ENCODE assay signal across 13 cellular contexts in the genomic region with DNA sequence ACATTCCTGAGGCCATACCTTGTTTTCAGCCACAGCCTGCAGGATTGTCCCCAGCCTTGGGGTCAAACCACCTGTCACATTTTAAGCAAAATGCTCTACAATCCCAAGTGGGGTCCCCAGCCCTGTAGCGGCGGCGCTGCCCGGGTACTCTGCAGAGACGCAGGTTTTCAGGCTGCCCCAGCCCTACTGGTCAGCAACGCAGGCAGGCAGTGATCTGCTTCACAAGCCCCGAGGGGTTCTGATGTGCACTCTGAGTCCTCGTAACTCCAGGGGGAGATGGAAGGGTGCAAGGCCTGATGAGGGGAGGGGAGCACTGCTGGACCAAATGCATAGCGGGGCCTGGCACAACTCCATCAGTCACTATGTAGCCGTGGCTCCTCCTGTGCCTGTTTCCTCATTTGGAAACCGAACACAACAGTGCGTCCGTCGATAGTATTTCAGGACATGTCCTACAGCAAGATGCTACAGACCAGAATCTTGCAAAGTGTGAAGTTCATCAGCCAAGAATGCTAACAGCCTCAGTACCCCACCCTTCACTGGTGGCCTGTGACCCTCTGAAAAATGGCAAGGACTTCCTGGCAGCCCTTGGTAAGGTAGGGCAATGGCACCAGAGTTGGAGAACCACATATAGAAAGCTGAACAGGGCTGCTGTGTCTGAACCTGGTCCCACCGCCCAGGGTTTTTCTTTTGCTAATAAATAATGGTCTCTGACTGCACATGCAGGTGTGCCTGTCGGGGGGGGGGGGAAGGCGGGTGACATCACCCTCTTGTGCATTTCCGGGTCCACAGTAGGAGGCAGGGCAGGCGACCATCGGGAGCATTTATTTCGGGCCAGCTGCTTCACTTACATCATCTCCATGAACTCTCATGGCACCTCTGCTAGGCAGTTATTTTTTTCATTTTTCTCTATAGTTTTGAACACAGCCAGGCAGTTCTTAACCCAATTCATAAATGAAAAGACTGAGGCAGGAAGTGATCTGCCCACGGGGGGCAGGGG. TPM values are rescaled to one million over a fixed set of nuclear protein-coding genes. Genes with fewer than 3 reads are reported as not detected.
A peak's percentile ranks its signal among the peaks of the same experiment; 100 is the strongest.
DNase-seq lines count a peak whose midpoint lies in the region; ATAC-seq and TF ChIP-seq lines count a peak whose summit lies in the region.
"Had no signal": no experiment of that assay in that cellular context is flagged by ENCODE, and none has a peak within 500 bp of the region (broad histone marks: within the 10 kb centered on the region; RNA-seq: fewer than 3 reads in every experiment).

No MANE protein-coding gene starts in this region.

- peaks cover 24% of the 10 kb centered on the region for H3K36me3 ChIP-seq in left ventricle myocardium inferior
- H3K36me3 ChIP-seq in transverse colon = peaks cover 0 to 12% (median 6%) of the 10 kb centered on the region in 4 donors

- H3K4me3 ChIP-seq in left ventricle myocardium inferior = no peak overlapping the region
- H3K4me3 ChIP-seq in transverse colon = no peak overlapping the region
- H3K4me3 ChIP-seq: tibial artery had no signal

- no peaks in the 10 kb centered on the region for H3K9me3 ChIP-seq in left ventricle myocardium inferior (replicated peaks)
- H3K9me3 ChIP-seq in transverse colon = no peaks in the 10 kb centered on the region
- H3K9me3 ChIP-seq: tibial artery had no signal

- ATAC-seq in foreskin keratinocyte = peak; percentile 56

- TF ChIP-seq CTCF in left ventricle myocardium inferior (IDR thresholded peaks at IDR 0.05; ENCODE audit: borderline replicate concordance) = no peak
- no peak for TF ChIP-seq CTCF in foreskin keratinocyte (conservative IDR thresholded peaks at IDR 0.05)
- TF ChIP-seq CTCF in transverse colon (IDR thresholded peaks at IDR 0.05) = no peak
- no peak for TF ChIP-seq CTCF in GM20000 (IDR thresholded peaks at IDR 0.05; ENCODE audit: extremely low read depth, missing control alignments)

- TF ChIP-seq EP300 in transverse colon (IDR thresholded peaks at IDR 0.05; ENCODE audit: low read depth) = no peak

- H3K27ac ChIP-seq in left ventricle myocardium inferior (replicated peaks) = no peak overlapping the region
- H3K27ac ChIP-seq in foreskin keratinocyte = no peak overlapping the region
- H3K27ac ChIP-seq in transverse colon = no peak overlapping the region
- H3K27ac ChIP-seq: tibial artery had no signal

- intact Hi-C loops in cardiac septum (cut with DNase I) = no loop called here
- intact Hi-C loops in left ventricle myocardium inferior (cut with micrococcal nuclease) = no loop called here
- intact Hi-C loops in transverse colon (cut with DNase I; ENCODE audit: low total_unique reads) = no loop called here

- H3K4me1 ChIP-seq in left ventricle myocardium inferior = no peaks in the 10 kb centered on the region
- H3K4me1 ChIP-seq in foreskin keratinocyte = no peaks in the 10 kb centered on the region
- H3K4me1 ChIP-seq in transverse colon = peaks cover 0 to 11% (median 2%) of the 10 kb centered on the region in 4 donors
- H3K4me1 ChIP-seq: tibial artery had no signal

- TF ChIP-seq POLR2A in transverse colon (IDR thresholded peaks at IDR 0.05) = no peak

- DNase-seq in cardiac septum (ENCODE audit: low spot score) = peak; percentile 73
- DNase-seq in left ventricle myocardium inferior = no peak
- DNase-seq in NCI-H69 (lab: John Stamatoyannopoulos, UW) = peak; percentile 72
- DNase-seq in foreskin keratinocyte = peak in 1 of 2 donors; percentile 16
- peak; percentile 29 for DNase-seq in transverse colon
- DNase-seq in nucleus accumbens (lab: John Stamatoyannopoulos, UW) = no peak
- no peak for DNase-seq in GM20000 (ENCODE audit: low spot score)
- DNase-seq in stimulated activated naive CD4-positive, alpha-beta T cell treated with Interleukin-2 at 50 U/mL for 16 hours (lab: John Stamatoyannopoulos, UW) = no peak
- DNase-seq: glutamatergic neuron; naive B cell; NCI-H1048; stimulated activated CD4-positive, alpha-beta T cell treated with anti-CD3 and anti-CD28 coated beads, Interleukin-4, amount 100 ng/mL, for 1 hour had no signal

- 66 to 74% methylated on average over 8 to 22 of the region's 22 CpGs for WGBS in transverse colon (ENCODE audit: low coverage in 1 of 2), 2 donors

- H3K27me3 ChIP-seq in left ventricle myocardium inferior (ENCODE audit: low read depth) = peaks cover 2% of the 10 kb centered on the region
- H3K27me3 ChIP-seq in foreskin keratinocyte = no peaks in the 10 kb centered on the region
- H3K27me3 ChIP-seq in transverse colon = no peaks in the 10 kb centered on the region
- H3K27me3 ChIP-seq: tibial artery had no signal

- in situ Hi-C loops in transverse colon (cut with MboI; ENCODE audit: low pct_ligation_motif_present in 1 of 4, low pct_unique_long_range_greater_than_20kb in 1 of 4, low sequenced_read_pairs in 3 of 4) = no loop called here

RNA-seq across cellular contexts. Expression of gene TFCP2L1, which starts 50.6 kb away (rescaled TPM):
- 0.03 TPM for total RNA-seq in cardiac septum
- 0.14 TPM for total RNA-seq in left ventricle myocardium inferior
- 13.5 and 13.8 TPM in 2 replicates for total RNA-seq in foreskin keratinocyte
- 3.3 and 3.5 TPM in 2 replicates for polyA plus RNA-seq in foreskin keratinocyte
- 100 to 1,000 TPM in 3 of 4 donors, 10 to 100 TPM in 1; 52.7 to 167 (median 146) TPM for total RNA-seq in transverse colon

Comparison
In these comparisons a context has a peak if more than half of its experiments do, and no peak if none do; other contexts are left out.
1. DNase-seq: peak in cardiac septum (single experiment), NCI-H69 (single experiment) and transverse colon (single experiment); none in left ventricle myocardium inferior (single experiment), nucleus accumbens (0 of 56), GM20000 (single experiment) and stimulated activated naive CD4-positive, alpha-beta T cell treated with Interleukin-2 at 50 U/mL for 16 hours (single experiment).
2. RNA of gene TFCP2L1, which starts 50.6 kb away (total RNA-seq): 52.7 to 167 TPM in transverse colon and 13.5 to 13.8 TPM in foreskin keratinocyte; 0.14 TPM in left ventricle myocardium inferior (single experiment) and 0.03 TPM in cardiac septum (single experiment); every median in the first group is over 10 times any median in the second.